19 cellular contexts compared by ENCODE assay signal in the genomic region with DNA sequence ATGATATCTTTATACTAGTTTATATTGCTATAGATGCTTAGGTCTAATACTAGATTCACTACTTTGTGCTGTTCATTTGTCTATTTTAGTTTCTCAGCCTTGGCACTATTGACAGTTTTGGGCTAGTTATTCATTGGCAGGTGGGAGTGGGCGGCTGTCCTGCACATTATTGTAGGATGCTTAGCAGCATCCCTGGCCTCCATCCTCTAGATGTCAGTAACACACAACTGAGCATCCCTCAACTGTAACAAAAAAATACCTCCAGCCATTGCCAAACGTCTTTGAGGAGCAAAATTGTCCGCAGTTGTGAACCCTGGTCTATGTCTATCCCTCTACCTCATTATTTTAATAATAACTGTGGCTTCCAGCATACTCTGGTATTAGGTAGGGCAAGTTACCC. TPM values are rescaled to one million over a fixed set of nuclear protein-coding genes. Genes with fewer than 3 reads are reported as not detected.
DNase-seq lines count a peak whose midpoint lies in the region; ATAC-seq and TF ChIP-seq lines count a peak whose summit lies in the region.
"Had no signal": no experiment of that assay in that cellular context is flagged by ENCODE, and none has a peak within 500 bp of the region (broad histone marks: within the 10 kb centered on the region; RNA-seq: fewer than 3 reads in every experiment).

No MANE protein-coding gene starts in this region.

- no peaks in the 10 kb centered on the region for H3K36me3 ChIP-seq in HCT116 (ENCODE audit: control insufficient read depth in 1 of 2, insufficient read depth in 2 of 2, low read length in 2 of 2)
- no peaks in the 10 kb centered on the region for H3K36me3 ChIP-seq in WERI-Rb-1
- H3K36me3 ChIP-seq in neural cell (ENCODE audit: insufficient read depth, low read length), result no peaks in the 10 kb centered on the region
- H3K36me3 ChIP-seq: Peyer's patch had no signal

- no peaks in the 10 kb centered on the region for H3K9me3 ChIP-seq in HCT116 (ENCODE audit: control insufficient read depth in 1 of 2, insufficient read depth in 1 of 2, low read depth in 1 of 2, low read length in 2 of 2)
- no peaks in the 10 kb centered on the region for H3K9me3 ChIP-seq in WERI-Rb-1 (ENCODE audit: severe bottlenecking)
- no peaks in the 10 kb centered on the region for H3K9me3 ChIP-seq in neural cell (ENCODE audit: low read length)
- H3K9me3 ChIP-seq: Peyer's patch had no signal

- H3K4me1 Mint-ChIP-seq in nephron progenitor cell, result no peaks in the 10 kb centered on the region

- H3K4me2 ChIP-seq in HCT116 (ENCODE audit: low read length), result no peak overlapping the region
- H3K4me2 ChIP-seq in neural cell (ENCODE audit: low read length), result no peak overlapping the region

- H3K9me3 Mint-ChIP-seq in nephron progenitor cell, result no peaks in the 10 kb centered on the region

- peak; percentile 44 for TF ChIP-seq RAD21 in HCT116 (IDR thresholded peaks at IDR 0.05; ENCODE audit: low read depth)
- TF ChIP-seq RAD21 in neural cell (conservative IDR thresholded peaks at IDR 0.05), result no peak

- H3K27ac Mint-ChIP-seq in nephron progenitor cell, result no peak overlapping the region

- H3F3A ChIP-seq in neural cell (ENCODE audit: insufficient read depth, low read length, poor library complexity, severe bottlenecking), result no peaks in the 10 kb centered on the region

- H2AFZ ChIP-seq in HCT116 (ENCODE audit: low read depth, low read length, poor library complexity, severe bottlenecking) (no peak overlapping the region), neural cell (ENCODE audit: low read depth, low read length) (no peak overlapping the region)

- H3K27ac ChIP-seq in C4-2B (no peak overlapping the region), HCT116 (ENCODE audit: low read depth, low read length) (no peak overlapping the region), WERI-Rb-1 (no peak overlapping the region), neural cell (ENCODE audit: low read length) (no peak overlapping the region)
- H3K27ac ChIP-seq: Peyer's patch, SK-N-MC had no signal

- H3K79me2 ChIP-seq in HCT116 (ENCODE audit: insufficient read depth, low read length), result no peaks in the 10 kb centered on the region
- no peaks in the 10 kb centered on the region for H3K79me2 ChIP-seq in neural cell (replicated peaks; ENCODE audit: insufficient read depth, low read length)

- no peak overlapping the region for H3K4me3 ChIP-seq in HCT116 (replicated peaks in 1 of 2; ENCODE audit: low read depth in 1 of 2, low read length in 2 of 2)
- no peak overlapping the region for H3K4me3 ChIP-seq in WERI-Rb-1 (ENCODE audit: low read depth, low read length)
- no peak overlapping the region for H3K4me3 ChIP-seq in neural cell (ENCODE audit: low read length)
- H3K4me3 ChIP-seq: Peyer's patch, SK-N-MC had no signal

- H4K20me1 ChIP-seq in HCT116 (ENCODE audit: insufficient read depth), result no peaks in the 10 kb centered on the region
- no peaks in the 10 kb centered on the region for H4K20me1 ChIP-seq in neural cell (ENCODE audit: insufficient read depth)

- intact Hi-C loops in HCT116 (cut with micrococcal nuclease), result no loop called here

- POLR2A ChIA-PET in HCT116 (lab: Charles Lee), result no interaction called here

- H3K9me2 ChIP-seq in HCT116 (ENCODE audit: insufficient read depth) (no peaks in the 10 kb centered on the region), neural cell (ENCODE audit: insufficient read depth, low read length) (no peaks in the 10 kb centered on the region)

- RAD21 ChIA-PET in HCT116 (lab: Charles Lee; ENCODE audit: low non-redundant PET in 1 of 2, low total read pairs in 2 of 2, uncharacterized antibody in 2 of 2, unreplicated experiment in 2 of 2), result no interaction called here

- no peak for TF ChIP-seq EP300 in neural cell (conservative IDR thresholded peaks at IDR 0.05; ENCODE audit: poor library complexity, severe bottlenecking)

- H3K36me3 Mint-ChIP-seq in nephron progenitor cell (ENCODE audit: low read depth), result no peaks in the 10 kb centered on the region

- peaks cover 17% of the 10 kb centered on the region for H3K27me3 Mint-ChIP-seq in nephron progenitor cell (ENCODE audit: low read depth, poor library complexity)

- TF ChIP-seq CTCF in C4-2B (conservative IDR thresholded peaks at IDR 0.05), result peak; percentile 29; the same call in 1 of the 2 replicates
- TF ChIP-seq CTCF in HCT116 (IDR thresholded peaks at IDR 0.05 in 2 of 3, conservative IDR thresholded peaks at IDR 0.05 in 1 of 3; ENCODE audit: borderline replicate concordance in 1 of 3, insufficient read depth in 1 of 3, low read depth in 2 of 3, low read length in 2 of 3), result peak in 2 of 3 experiments; percentile 21 to 44; a peak in 3 of 6 replicates
- TF ChIP-seq CTCF in WERI-Rb-1 (IDR thresholded peaks at IDR 0.05; ENCODE audit: low read depth, low read length), result peak; percentile 52
- peak; percentile 17 for TF ChIP-seq CTCF in neural cell (IDR thresholded peaks at IDR 0.05; ENCODE audit: poor library complexity, severe bottlenecking)
- no peak for TF ChIP-seq CTCF in nephron progenitor cell (IDR thresholded peaks at IDR 0.05)

- H3K27me3 ChIP-seq in HCT116 (ENCODE audit: insufficient read depth, low read length), result peaks cover 13% of the 10 kb centered on the region; the same call in 1 of the 2 replicates
- H3K27me3 ChIP-seq in WERI-Rb-1 (ENCODE audit: insufficient read depth, low read depth, severe bottlenecking), result no peaks in the 10 kb centered on the region
- H3K27me3 ChIP-seq in neural cell (ENCODE audit: insufficient read depth, low read depth, low read length), result no peaks in the 10 kb centered on the region
- H3K27me3 ChIP-seq: Peyer's patch had no signal

- no peak overlapping the region for H3K4me3 Mint-ChIP-seq in nephron progenitor cell

- H3K9ac ChIP-seq in HCT116 (ENCODE audit: low read length), result no peak overlapping the region
- H3K9ac ChIP-seq in neural cell (ENCODE audit: low read length), result no peak overlapping the region

- BruUV-seq in HCT116 (replicated peaks; lab: Mats Ljungman, UMichigan), result no TSS peak

- no peaks in the 10 kb centered on the region for H3K4me1 ChIP-seq in HCT116 (ENCODE audit: control insufficient read depth in 1 of 2, insufficient read depth in 2 of 2, low read length in 2 of 2)
- H3K4me1 ChIP-seq: Peyer's patch had no signal

- no peak for DNase-seq in HCT116 (ENCODE audit: low read depth, low spot score)
- DNase-seq in WERI-Rb-1, result no peak
- DNase-seq in nephron progenitor cell, result no peak
- DNase-seq: AML-193, DMS153, EL, KBM-7, NCI-H1105 treated with DMSO at 0.1 percent for 48 hours, NCI-H1694, NCI-H2081 treated with DMSO at 0.1 percent for 48 hours, NCI-H510A treated with DMSO at 0.1 percent for 48 hours, Peyer's patch, Right ventricle myocardium superior had no signal

- CTCF ChIA-PET in HCT116 (lab: Charles Lee), result interaction anchor here (1.5 to 2.6 kb wide), 2 partner anchors 11 to 46 kb away, joined by 3 to 14 read pairs; no protein-coding TSS in a partner anchor

- no peak for TF ChIP-seq POLR2A in HCT116 (IDR thresholded peaks at IDR 0.05; ENCODE audit: borderline replicate concordance, extremely low read depth, insufficient read depth, insufficient read length)

- ATAC-seq in HCT116 (peak; percentile 86), GM18867 (IDR thresholded peaks at IDR 0.05; ENCODE audit: unreplicated experiment) (no peak), HG03342 (IDR thresholded peaks at IDR 0.05; ENCODE audit: unreplicated experiment) (no peak)
- ATAC-seq: HepG2 had no signal

TF ChIP-seq in HCT116, 20 proteins besides CTCF, POLR2A, EP300 and RAD21:
- TF ChIP-seq EGR1 (IDR thresholded peaks at IDR 0.05; ENCODE audit: low read depth) (0 out of 2 replicates have a peak, but pooled peaks have one; percentile 17), ZFX (IDR thresholded peaks at IDR 0.05) (no peak)

TF ChIP-seq in neural cell, 6 proteins besides CTCF, POLR2A, EP300 and RAD21:
- TF ChIP-seq SMC3 (conservative IDR thresholded peaks at IDR 0.05; ENCODE audit: poor library complexity) (no peak), MXI1 (conservative IDR thresholded peaks at IDR 0.05; ENCODE audit: poor library complexity, severe bottlenecking) (no peak)

RNA-seq across cellular contexts. Expression of a gene that starts 34.4 kb away (rescaled TPM):
- 1.3 TPM for total RNA-seq in HCT116 (2021; ENCODE audit: unreplicated experiment)
- polyA plus RNA-seq in HCT116 (2012), result not detected in 2 replicates
- polyA plus RNA-seq in neural cell, result not detected in 2 replicates
- polyA minus RNA-seq in neural cell, result not detected in 2 replicates
- total RNA-seq: HepG2, Peyer's patch, Right ventricle myocardium superior had no signal
- polyA plus RNA-seq: HepG2 had no signal
